Comparison of ENCODE assay signal across 16 cellular contexts in genomic region chr3:129386984-129387383, GRCh38. TPM values are rescaled to one million over a fixed set of nuclear protein-coding genes. Genes with fewer than 3 reads are reported as not detected.
DNase-seq lines count a peak whose midpoint lies in the region; ATAC-seq, FAIRE-seq and TF ChIP-seq lines count a peak whose summit lies in the region.
"Had no signal": no experiment of that assay in that cellular context is flagged by ENCODE, and none has a peak within 500 bp of the region (broad histone marks: within the 10 kb centered on the region; RNA-seq: fewer than 3 reads in every experiment).

No MANE protein-coding gene starts in this region.

- H3K4me1 ChIP-seq in HepG2 (ENCODE audit: insufficient read depth, low read length): peaks cover 45% of the 10 kb centered on the region
- no peaks in the 10 kb centered on the region for H3K4me1 ChIP-seq in right lobe of liver
- peaks cover 16 to 33% (median 23%) of the 10 kb centered on the region in 4 donors for H3K4me1 ChIP-seq in upper lobe of left lung

- in situ Hi-C loops in HepG2 (cut with HindIII; ENCODE audit: extremely low pct_ligation_motif_present, low pct_unique_long_range_greater_than_20kb): no loop called here

- TF ChIP-seq RAD21 in HepG2 (CRISPR knock-in tag; IDR thresholded peaks at IDR 0.05): no peak

- no peaks in the 10 kb centered on the region for H3K4me1 Mint-ChIP-seq in progenitor cell of endocrine pancreas (ENCODE audit: low read depth)

- no peak overlapping the region for H2AFZ ChIP-seq in HepG2 (ENCODE audit: low read length)

- POLR2A ChIA-PET in HepG2 (lab: Yijun Ruan, JAX): interaction anchor here (0.6 to 1.5 kb wide), 2 partner anchors 8 to 13 kb away, joined by 3 to 5 read pairs; no protein-coding TSS in a partner anchor

- H3K27me3 Mint-ChIP-seq in progenitor cell of endocrine pancreas: no peaks in the 10 kb centered on the region
- H3K27me3 Mint-ChIP-seq: CD4-positive, CD25-positive, alpha-beta regulatory T cell had no signal

- H3K27me3 ChIP-seq in HepG2 (ENCODE audit: control insufficient read depth in 1 of 2, insufficient read depth in 2 of 2, low read length in 2 of 2) (no peaks in the 10 kb centered on the region), right lobe of liver (no peaks in the 10 kb centered on the region), upper lobe of left lung (no peaks in the 10 kb centered on the region)
- H3K27me3 ChIP-seq: BLaER1 had no signal

- no peak overlapping the region for H3K9ac ChIP-seq in HepG2 (ENCODE audit: insufficient read depth, low read depth, low read length)
- H3K9ac ChIP-seq: BLaER1 had no signal

- H3K9me3 Mint-ChIP-seq in progenitor cell of endocrine pancreas (ENCODE audit: low read depth): no peaks in the 10 kb centered on the region
- H3K9me3 Mint-ChIP-seq: CD4-positive, CD25-positive, alpha-beta regulatory T cell had no signal

- TF ChIP-seq EP300 in HepG2 (IDR thresholded peaks at IDR 0.05; ENCODE audit: low read depth in 2 of 2, low read length in 2 of 2) (no peak), HepG2 (CRISPR knock-in tag; IDR thresholded peaks at IDR 0.05; ENCODE audit: borderline replicate concordance) (no peak), upper lobe of left lung (IDR thresholded peaks at IDR 0.05) (no peak)

- no peaks in the 10 kb centered on the region for H4K20me1 ChIP-seq in HepG2 (ENCODE audit: insufficient read depth, low read length)

- H3K79me2 ChIP-seq in HepG2 (ENCODE audit: insufficient read depth, low read length): no peaks in the 10 kb centered on the region

- FAIRE-seq in HepG2 (lab: Jason Lieb, UNC): no peak
- FAIRE-seq: H54, HTR-8/SVneo had no signal

- no peak for ATAC-seq in HepG2
- no peak for ATAC-seq in right lobe of liver
- no peak for ATAC-seq in upper lobe of left lung (ENCODE audit: low FRiP score in 2 of 2)
- no peak for ATAC-seq in HG03045 (IDR thresholded peaks at IDR 0.05; ENCODE audit: unreplicated experiment)
- ATAC-seq: HCT116 had no signal

- no peak overlapping the region for H3K27ac ChIP-seq in HepG2 (ENCODE audit: extremely low read length, insufficient read depth, low read length)
- no peak overlapping the region for H3K27ac ChIP-seq in right lobe of liver
- H3K27ac ChIP-seq in caudate nucleus (ENCODE audit: low read depth, low read length): peak overlapping the region; percentile 6
- H3K27ac ChIP-seq in upper lobe of left lung: peak overlapping the region in 3 of 4 donors; percentile 63 to 80 (median 75)
- H3K27ac ChIP-seq: 22Rv1, BLaER1 had no signal

- CTCF ChIA-PET in HepG2 (lab: Yijun Ruan, JAX; ENCODE audit: low intra/inter-chr PET ratio, low total read pairs): no interaction called here

- peaks cover 19% of the 10 kb centered on the region for H3K36me3 Mint-ChIP-seq in progenitor cell of endocrine pancreas (ENCODE audit: insufficient read depth)

- H3K36me3 ChIP-seq in HepG2 (replicated peaks in 1 of 2; ENCODE audit: control insufficient read depth in 1 of 2, insufficient read depth in 2 of 2, low read length in 2 of 2): peaks cover 5 to 25% of the 10 kb centered on the region in 2 experiments; a peak in 3 of 5 replicates
- peaks cover 0 to 20% (median 6%) of the 10 kb centered on the region in 4 donors for H3K36me3 ChIP-seq in right lobe of liver
- peaks cover 0 to 40% (median 22%) of the 10 kb centered on the region in 4 donors for H3K36me3 ChIP-seq in upper lobe of left lung

- no peak for DNase-seq in HepG2 (ENCODE audit: low spot score)
- DNase-seq in right lobe of liver: no peak
- peak in 17 of 61 donors; percentile 4 to 76 (median 19) for DNase-seq in caudate nucleus (lab: John Stamatoyannopoulos, UW)
- DNase-seq in progenitor cell of endocrine pancreas (ENCODE audit: low spot score, unreplicated experiment): no peak
- no peak for DNase-seq in upper lobe of left lung
- no peak for DNase-seq in NCI-H1092 treated with DMSO at 0.1 percent for 48 hours (lab: John Stamatoyannopoulos, UW)
- no peak for DNase-seq in stimulated activated CD8-positive, alpha-beta memory T cell treated with anti-CD3 and anti-CD28 coated beads, Interleukin-4, amount 100 ng/mL, for 48 hours
- DNase-seq: AML-193; CD4-positive, CD25-positive, alpha-beta regulatory T cell; DMS53 had no signal

- H3K4me3 Mint-ChIP-seq in progenitor cell of endocrine pancreas (ENCODE audit: low read depth): no peak overlapping the region
- H3K4me3 Mint-ChIP-seq: CD4-positive, CD25-positive, alpha-beta regulatory T cell had no signal

- H3K9me3 ChIP-seq in HepG2 (ENCODE audit: low read length): no peaks in the 10 kb centered on the region
- no peaks in the 10 kb centered on the region for H3K9me3 ChIP-seq in right lobe of liver
- H3K9me3 ChIP-seq in upper lobe of left lung: no peaks in the 10 kb centered on the region
- H3K9me3 ChIP-seq: BLaER1 had no signal

- intact Hi-C loops in HepG2 (cut with micrococcal nuclease; ENCODE audit: unreplicated experiment) (loop anchor here (10.0 kb wide), 1 partner anchor 238 kb away; no protein-coding TSS in a partner anchor), right lobe of liver (cut with DNase I) (no loop called here)

- H3K27ac Mint-ChIP-seq in progenitor cell of endocrine pancreas: peak overlapping the region; percentile 43

- no peak overlapping the region for H3K4me2 ChIP-seq in HepG2 (ENCODE audit: low read depth, low read length)
- H3K4me2 ChIP-seq: BLaER1 had no signal

- 97% methylated on average over 8 of the region's 10 CpGs for WGBS in HepG2 (ENCODE audit: low lambda C conversion rate)
- WGBS in right lobe of liver (ENCODE audit: insufficient coverage, low coverage, low lambda C conversion rate, missing lambda C conversion rate): 91% methylated on average over 7 of the region's 10 CpGs
- 86 to 88% methylated on average over 9 to 10 of the region's 10 CpGs for WGBS in upper lobe of left lung, 2 donors

- TF ChIP-seq POLR2A in HepG2 (IDR thresholded peaks at IDR 0.05; ENCODE audit: insufficient read depth in 1 of 2, low read depth in 2 of 2, low read length in 2 of 2) (no peak), right lobe of liver (IDR thresholded peaks at IDR 0.05) (no peak), upper lobe of left lung (IDR thresholded peaks at IDR 0.05) (no peak)

- no peak overlapping the region for H3K4me3 ChIP-seq in HepG2 (replicated peaks in 1 of 3; ENCODE audit: insufficient read depth in 1 of 3, low read depth in 2 of 3, low read length in 3 of 3)
- no peak overlapping the region for H3K4me3 ChIP-seq in right lobe of liver
- H3K4me3 ChIP-seq in upper lobe of left lung: no peak overlapping the region
- H3K4me3 ChIP-seq: BLaER1 had no signal

- BruUV-seq in HepG2 (replicated peaks; lab: Mats Ljungman, UMichigan): no TSS peak

- no peak for TF ChIP-seq CTCF in HepG2 (CRISPR knock-in tag; IDR thresholded peaks at IDR 0.05)
- TF ChIP-seq CTCF in right lobe of liver (IDR thresholded peaks at IDR 0.05): no peak
- TF ChIP-seq CTCF in progenitor cell of endocrine pancreas (IDR thresholded peaks at IDR 0.05; ENCODE audit: unreplicated experiment): no peak
- TF ChIP-seq CTCF in upper lobe of left lung (IDR thresholded peaks at IDR 0.05): no peak

RNA-seq across cellular contexts. Expression of gene EFCAB12, which starts 41.5 kb away (rescaled TPM):
- total RNA-seq in HepG2 (2016; rRNA removed; fragmentation: Illumina TruSeq; extraction: Trizol) (0.11 and 0.31 TPM in 2 replicates), right lobe of liver (1 to 10 TPM in 5 of 6 experiments, under 1 TPM in 1; 0.26 to 4.7 (median 2.0) TPM), progenitor cell of endocrine pancreas (6.6 and 6.8 TPM in 2 replicates), upper lobe of left lung (10 to 100 TPM in 1 of 6 donors, 1 to 10 TPM in 4, under 1 TPM in 1; 0.72 to 10.5 (median 5.1) TPM)
- total RNA-seq in HepG2 (2016; cell fraction: cytosol; rRNA removed; fragmentation: Illumina TruSeq; extraction: Trizol; ENCODE audit: low read depth): 0.18 TPM in 1 of 2 replicates, not detected in the other
- total RNA-seq in HepG2 (2016; cell fraction: insoluble cytoplasmic fraction; rRNA removed; fragmentation: Illumina TruSeq; extraction: Trizol): 0.07 and 0.26 TPM in 2 replicates
- total RNA-seq in HepG2 (2016; cell fraction: membrane; rRNA removed; fragmentation: Illumina TruSeq; extraction: Trizol): 0.14 and 0.15 TPM in 2 replicates
- total RNA-seq in HepG2 (2016; cell fraction: nucleus; rRNA removed; fragmentation: Illumina TruSeq; extraction: Trizol): 0.34 and 0.50 TPM in 2 replicates
- 2.4 and 2.9 TPM in 2 replicates for polyA plus RNA-seq in HepG2 (2011; rRNA removed)
- 1.3 and 1.4 TPM in 2 replicates for polyA plus RNA-seq in HepG2 (2011; cell fraction: cytosol; rRNA removed)
- 9.6 and 10.2 TPM in 2 replicates for polyA plus RNA-seq in HepG2 (2011; cell fraction: nucleus; rRNA removed)
- 2.4 and 3.5 TPM in 2 replicates for polyA plus RNA-seq in HepG2 (2012)
- polyA plus RNA-seq in HepG2 (2016; cell fraction: cytosol; fragmentation: Illumina TruSeq; extraction: Trizol; ENCODE audit: low read depth): 0.06 and 0.17 TPM in 2 replicates
- 0.33 and 0.35 TPM in 2 replicates for polyA plus RNA-seq in HepG2 (2016; cell fraction: insoluble cytoplasmic fraction; fragmentation: Illumina TruSeq; extraction: Trizol; ENCODE audit: low read depth)
- 0.15 and 0.24 TPM in 2 replicates for polyA plus RNA-seq in HepG2 (2016; cell fraction: membrane; fragmentation: Illumina TruSeq; extraction: Trizol; ENCODE audit: low read depth)
- polyA plus RNA-seq in HepG2 (2016; cell fraction: nucleus; fragmentation: Illumina TruSeq; extraction: Trizol; ENCODE audit: insufficient read depth, low read depth): 0.92 and 1.5 TPM in 2 replicates
- 1.9 and 2.0 TPM in 2 replicates for polyA minus RNA-seq in HepG2 (2011; rRNA and poly(A)+ RNA removed; ENCODE audit: low replicate concordance)
- polyA minus RNA-seq in HepG2 (2011; cell fraction: cytosol; rRNA and poly(A)+ RNA removed): 0.70 and 0.89 TPM in 2 replicates
- polyA minus RNA-seq in HepG2 (2011; cell fraction: nucleus; rRNA and poly(A)+ RNA removed): 3.9 and 4.8 TPM in 2 replicates

RNA-seq across cellular contexts. Expression of gene MBD4, which starts 52.8 kb away (rescaled TPM):
- 25.3 and 26.9 TPM in 2 replicates for total RNA-seq in HepG2 (2016; rRNA removed; fragmentation: Illumina TruSeq; extraction: Trizol)
- total RNA-seq in HepG2 (2016; cell fraction: cytosol; rRNA removed; fragmentation: Illumina TruSeq; extraction: Trizol; ENCODE audit: low read depth): 5.2 and 7.0 TPM in 2 replicates
- total RNA-seq in HepG2 (2016; cell fraction: insoluble cytoplasmic fraction; rRNA removed; fragmentation: Illumina TruSeq; extraction: Trizol): 25.0 and 27.0 TPM in 2 replicates
- total RNA-seq in HepG2 (2016; cell fraction: membrane; rRNA removed; fragmentation: Illumina TruSeq; extraction: Trizol): 11.5 and 12.6 TPM in 2 replicates
- 30.2 and 35.1 TPM in 2 replicates for total RNA-seq in HepG2 (2016; cell fraction: nucleus; rRNA removed; fragmentation: Illumina TruSeq; extraction: Trizol)
- polyA plus RNA-seq in HepG2 (2011; rRNA removed): 13.7 and 14.9 TPM in 2 replicates
- polyA plus RNA-seq in HepG2 (2011; cell fraction: cytosol; rRNA removed): 4.8 and 4.9 TPM in 2 replicates
- 22.5 and 26.7 TPM in 2 replicates for polyA plus RNA-seq in HepG2 (2011; cell fraction: nucleus; rRNA removed)
- 10.8 and 12.2 TPM in 2 replicates for polyA plus RNA-seq in HepG2 (2012)
- 1.9 and 2.1 TPM in 2 replicates for polyA plus RNA-seq in HepG2 (2016; cell fraction: cytosol; fragmentation: Illumina TruSeq; extraction: Trizol; ENCODE audit: low read depth)
- polyA plus RNA-seq in HepG2 (2016; cell fraction: insoluble cytoplasmic fraction; fragmentation: Illumina TruSeq; extraction: Trizol; ENCODE audit: low read depth): 21.7 and 24.1 TPM in 2 replicates
- 4.6 and 5.5 TPM in 2 replicates for polyA plus RNA-seq in HepG2 (2016; cell fraction: membrane; fragmentation: Illumina TruSeq; extraction: Trizol; ENCODE audit: low read depth)
- 43.7 and 51.7 TPM in 2 replicates for polyA plus RNA-seq in HepG2 (2016; cell fraction: nucleus; fragmentation: Illumina TruSeq; extraction: Trizol; ENCODE audit: insufficient read depth, low read depth)
- polyA minus RNA-seq in HepG2 (2011; rRNA and poly(A)+ RNA removed; ENCODE audit: low replicate concordance): 6.9 and 16.7 TPM in 2 replicates
- 4.8 and 6.9 TPM in 2 replicates for polyA minus RNA-seq in HepG2 (2011; cell fraction: cytosol; rRNA and poly(A)+ RNA removed)
- polyA minus RNA-seq in HepG2 (2011; cell fraction: nucleus; rRNA and poly(A)+ RNA removed): 32.4 and 39.8 TPM in 2 replicates
- 10 to 100 TPM; 16.9 to 26.1 (median 25.3) TPM for total RNA-seq in right lobe of liver
- total RNA-seq in progenitor cell of endocrine pancreas: 32.5 and 37.1 TPM in 2 replicates
- total RNA-seq in upper lobe of left lung: 10 to 100 TPM; 22.3 to 43.2 (median 34.6) TPM

RNA-seq across cellular contexts. Expression of gene IFT122, which starts 53.0 kb away (rescaled TPM):
- total RNA-seq in HepG2 (2016; rRNA removed; fragmentation: Illumina TruSeq; extraction: Trizol): 10.3 and 10.8 TPM in 2 replicates
- total RNA-seq in HepG2 (2016; cell fraction: cytosol; rRNA removed; fragmentation: Illumina TruSeq; extraction: Trizol; ENCODE audit: low read depth): 1.7 and 3.1 TPM in 2 replicates
- total RNA-seq in HepG2 (2016; cell fraction: insoluble cytoplasmic fraction; rRNA removed; fragmentation: Illumina TruSeq; extraction: Trizol): 9.7 and 10.0 TPM in 2 replicates
- total RNA-seq in HepG2 (2016; cell fraction: membrane; rRNA removed; fragmentation: Illumina TruSeq; extraction: Trizol): 3.2 and 3.8 TPM in 2 replicates
- 13.1 and 17.6 TPM in 2 replicates for total RNA-seq in HepG2 (2016; cell fraction: nucleus; rRNA removed; fragmentation: Illumina TruSeq; extraction: Trizol)
- polyA plus RNA-seq in HepG2 (2011; rRNA removed): 9.1 and 10.1 TPM in 2 replicates
- polyA plus RNA-seq in HepG2 (2011; cell fraction: cytosol; rRNA removed): 6.0 and 7.1 TPM in 2 replicates
- polyA plus RNA-seq in HepG2 (2011; cell fraction: nucleus; rRNA removed): 39.5 and 68.7 TPM in 2 replicates
- polyA plus RNA-seq in HepG2 (2012): 8.5 and 8.9 TPM in 2 replicates
- polyA plus RNA-seq in HepG2 (2016; cell fraction: cytosol; fragmentation: Illumina TruSeq; extraction: Trizol; ENCODE audit: low read depth): 1.0 and 2.0 TPM in 2 replicates
- polyA plus RNA-seq in HepG2 (2016; cell fraction: insoluble cytoplasmic fraction; fragmentation: Illumina TruSeq; extraction: Trizol; ENCODE audit: low read depth): 6.8 and 7.9 TPM in 2 replicates
- 1.5 and 2.2 TPM in 2 replicates for polyA plus RNA-seq in HepG2 (2016; cell fraction: membrane; fragmentation: Illumina TruSeq; extraction: Trizol; ENCODE audit: low read depth)
- 31.1 and 32.0 TPM in 2 replicates for polyA plus RNA-seq in HepG2 (2016; cell fraction: nucleus; fragmentation: Illumina TruSeq; extraction: Trizol; ENCODE audit: insufficient read depth, low read depth)
- 44.2 and 53.6 TPM in 2 replicates for polyA minus RNA-seq in HepG2 (2011; rRNA and poly(A)+ RNA removed; ENCODE audit: low replicate concordance)
- polyA minus RNA-seq in HepG2 (2011; cell fraction: cytosol; rRNA and poly(A)+ RNA removed): 4.7 and 7.2 TPM in 2 replicates
- 22.0 and 30.6 TPM in 2 replicates for polyA minus RNA-seq in HepG2 (2011; cell fraction: nucleus; rRNA and poly(A)+ RNA removed)
- total RNA-seq in right lobe of liver: 10 to 100 TPM in 4 of 6 experiments, 1 to 10 TPM in 2; 7.1 to 16.8 (median 11.5) TPM
- total RNA-seq in progenitor cell of endocrine pancreas: 69.6 and 75.6 TPM in 2 replicates
- 100 to 1,000 TPM in 1 of 6 donors, 10 to 100 TPM in 5; 23.7 to 126 (median 29.1) TPM for total RNA-seq in upper lobe of left lung

Comparison
In these comparisons a context has a peak if more than half of its experiments do, and no peak if none do; other contexts are left out.
1. H3K27ac ChIP-seq: peak in caudate nucleus (single experiment) and upper lobe of left lung (3 of 4); none in HepG2 (single experiment) and right lobe of liver (0 of 3).